ENCODE assay signal across 8 cellular contexts in genomic region chr7:151756076-151756731, GRCh38.
DNase-seq lines count a peak whose midpoint lies in the region; ATAC-seq lines count a peak whose summit lies in the region.

No MANE protein-coding gene starts in this region.

- DNase-seq in A172 (ENCODE audit: low spot score): peak; percentile 78
- DNase-seq in KBM-7: peak; percentile 19
- DNase-seq in activated CD8-positive, alpha-beta memory T cell treated with anti-CD3 and anti-CD28 coated beads, Interleukin-2, amount 50 U/mL, for 48 hours: peak; percentile 79
- peak; percentile 71 for DNase-seq in glomerular visceral epithelial cell (ENCODE audit: extremely low spot score)
- peak; percentile 74 for DNase-seq in stimulated activated CD8-positive, alpha-beta memory T cell treated with anti-CD3 and anti-CD28 coated beads, Interleukin-4, amount 100 ng/mL, for 48 hours
- no peak for DNase-seq in NCI-H2029 (lab: John Stamatoyannopoulos, UW)
- DNase-seq in NAMALWA (ENCODE audit: low spot score): no peak

- in situ Hi-C loops in KBM-7 (cut with MboI; ENCODE audit: low pct_unique_long_range_greater_than_20kb, low sequenced_read_pairs): no loop called here

- no peak for ATAC-seq in HG03025 (IDR thresholded peaks at IDR 0.05; ENCODE audit: low FRiP score, unreplicated experiment)

Comparison
In these comparisons a context has a peak if more than half of its experiments do, and no peak if none do; other contexts are left out.
1. DNase-seq: peak in A172 (single experiment), KBM-7 (single experiment), activated CD8-positive, alpha-beta memory T cell treated with anti-CD3 and anti-CD28 coated beads, Interleukin-2, amount 50 U/mL, for 48 hours (single experiment), glomerular visceral epithelial cell (single experiment) and stimulated activated CD8-positive, alpha-beta memory T cell treated with anti-CD3 and anti-CD28 coated beads, Interleukin-4, amount 100 ng/mL, for 48 hours (single experiment); none in NCI-H2029 (single experiment) and NAMALWA (single experiment).